Comparison of ENCODE assay signal across 1 cellular context in the genomic region with DNA sequence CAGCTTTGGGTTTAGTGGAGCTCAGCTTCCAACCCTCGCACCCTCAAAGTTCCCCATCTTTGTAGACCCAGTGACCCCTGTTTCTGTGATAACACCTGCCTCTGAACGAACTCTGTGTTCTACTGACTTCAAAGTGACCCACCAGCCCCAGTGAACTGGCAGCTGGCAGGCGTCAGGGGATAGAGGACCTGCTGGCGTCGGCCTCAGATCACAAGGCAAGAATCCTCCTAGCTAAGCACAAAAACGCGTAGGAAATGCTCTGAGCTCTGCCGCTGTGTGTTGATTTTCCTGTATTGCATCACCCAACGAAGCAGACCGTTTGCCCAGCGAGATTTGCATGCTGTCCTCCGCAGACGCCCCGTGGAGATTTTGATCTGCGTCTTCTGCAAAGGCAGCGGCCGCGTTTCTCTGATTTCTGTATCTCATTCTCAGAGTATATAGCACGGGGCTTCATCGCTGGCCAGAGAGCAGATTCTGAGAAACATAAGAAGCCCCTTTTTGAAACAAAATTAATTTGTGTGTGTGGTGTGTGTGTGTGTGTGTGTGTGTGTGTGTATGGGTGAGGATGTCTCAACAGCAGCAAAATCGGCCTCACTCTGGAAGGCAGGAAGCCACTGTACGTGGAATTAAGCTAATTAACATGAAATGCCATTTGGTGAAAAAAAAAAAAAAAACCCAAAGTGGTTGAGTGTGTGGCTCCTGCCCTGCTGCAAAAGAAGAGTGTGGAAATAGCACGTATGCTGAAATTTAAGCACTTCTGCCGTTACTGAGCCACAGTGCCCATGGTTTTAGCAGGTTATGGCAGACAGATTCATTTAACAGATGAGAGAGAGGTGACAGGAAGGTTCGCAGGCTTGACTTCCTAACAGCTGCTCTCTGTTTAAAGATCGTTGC.
TF ChIP-seq lines count a peak whose summit lies in the region.

No MANE protein-coding gene starts in this region.

TF ChIP-seq in K562, 482 proteins besides CTCF, POLR2A, EP300 and RAD21 (continued from another document):
- TF ChIP-seq, protein P1, sequence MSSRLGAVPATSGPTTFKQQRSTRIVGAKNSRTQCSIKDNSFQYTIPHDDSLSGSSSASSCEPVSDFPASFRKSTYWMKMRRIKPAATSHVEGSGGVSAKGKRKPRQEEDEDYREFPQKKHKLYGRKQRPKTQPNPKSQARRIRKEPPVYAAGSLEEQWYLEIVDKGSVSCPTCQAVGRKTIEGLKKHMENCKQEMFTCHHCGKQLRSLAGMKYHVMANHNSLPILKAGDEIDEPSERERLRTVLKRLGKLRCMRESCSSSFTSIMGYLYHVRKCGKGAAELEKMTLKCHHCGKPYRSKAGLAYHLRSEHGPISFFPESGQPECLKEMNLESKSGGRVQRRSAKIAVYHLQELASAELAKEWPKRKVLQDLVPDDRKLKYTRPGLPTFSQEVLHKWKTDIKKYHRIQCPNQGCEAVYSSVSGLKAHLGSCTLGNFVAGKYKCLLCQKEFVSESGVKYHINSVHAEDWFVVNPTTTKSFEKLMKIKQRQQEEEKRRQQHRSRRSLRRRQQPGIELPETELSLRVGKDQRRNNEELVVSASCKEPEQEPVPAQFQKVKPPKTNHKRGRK (tag; IDR thresholded peaks at IDR 0.05), result no peak
